ENCODE assay signal across 17 cellular contexts in genomic region chr4:88761342-88761741, GRCh38.
"Had no signal": no experiment of that assay in that cellular context is flagged by ENCODE, and none has a peak within 500 bp of the region (broad histone marks: within the 10 kb centered on the region; RNA-seq: fewer than 3 reads in every experiment).

No MANE protein-coding gene starts in this region.

- H3K27me3 ChIP-seq: heart left ventricle, neutrophil, right lobe of liver, suprapubic skin, tibial artery had no signal

- H3K27me3 Mint-ChIP-seq: naive thymus-derived CD4-positive, alpha-beta T cell had no signal

- H3K9me3 ChIP-seq: heart left ventricle, neutrophil, psoas muscle, right lobe of liver, suprapubic skin, tibial artery had no signal

- H3K27ac ChIP-seq: coronary artery, neutrophil, psoas muscle, right lobe of liver, suprapubic skin, tibial artery had no signal

- ATAC-seq: heart left ventricle; naive thymus-derived CD4-positive, alpha-beta T cell; psoas muscle; stimulated activated naive CD8-positive, alpha-beta T cell treated with anti-CD3 and anti-CD28 coated beads, Interleukin-15, Interleukin-2, amounts not matched to agents 100 U/mL and 50 U/mL, for 24 hours had no signal

- H3K27ac Mint-ChIP-seq: stimulated activated effector memory CD8-positive, alpha-beta T cell treated with anti-CD3 and anti-CD28 coated beads, Interleukin-12 subunit alpha, Interleukin-12 subunit beta, amount 100 ng/mL, for 72 hours had no signal

- DNase-seq: effector CD4-positive, alpha-beta T cell; endodermal cell; heart left ventricle; hypothalamus; kidney glomerular epithelial cell; mesendoderm; naive thymus-derived CD4-positive, alpha-beta T cell; psoas muscle; retina; right lobe of liver; stimulated activated CD8-positive, alpha-beta memory T cell treated with anti-CD3 and anti-CD28 coated beads, Interleukin-4, amount 100 ng/mL, for 48 hours; stimulated activated naive CD8-positive, alpha-beta T cell treated with anti-CD3 and anti-CD28 coated beads, Interleukin-15, Interleukin-2, amounts not matched to agents 100 U/mL and 50 U/mL, for 24 hours; tibial artery had no signal

- H3K4me3 ChIP-seq: coronary artery, heart left ventricle, psoas muscle, right lobe of liver, suprapubic skin, tibial artery had no signal

- H3K4me3 Mint-ChIP-seq: endodermal cell; naive thymus-derived CD4-positive, alpha-beta T cell; stimulated activated effector memory CD8-positive, alpha-beta T cell treated with anti-CD3 and anti-CD28 coated beads, Interleukin-12 subunit alpha, Interleukin-12 subunit beta, amount 100 ng/mL, for 72 hours had no signal

- H3K4me1 Mint-ChIP-seq: stimulated activated effector memory CD8-positive, alpha-beta T cell treated with anti-CD3 and anti-CD28 coated beads, Interleukin-12 subunit alpha, Interleukin-12 subunit beta, amount 100 ng/mL, for 72 hours had no signal

- H3K9me3 Mint-ChIP-seq: endodermal cell; naive thymus-derived CD4-positive, alpha-beta T cell; stimulated activated effector memory CD8-positive, alpha-beta T cell treated with anti-CD3 and anti-CD28 coated beads, Interleukin-12 subunit alpha, Interleukin-12 subunit beta, amount 100 ng/mL, for 72 hours had no signal

- H3K36me3 ChIP-seq: neutrophil, right lobe of liver had no signal
